Comparison of ENCODE assay signal across 29 cellular contexts in the genomic region with DNA sequence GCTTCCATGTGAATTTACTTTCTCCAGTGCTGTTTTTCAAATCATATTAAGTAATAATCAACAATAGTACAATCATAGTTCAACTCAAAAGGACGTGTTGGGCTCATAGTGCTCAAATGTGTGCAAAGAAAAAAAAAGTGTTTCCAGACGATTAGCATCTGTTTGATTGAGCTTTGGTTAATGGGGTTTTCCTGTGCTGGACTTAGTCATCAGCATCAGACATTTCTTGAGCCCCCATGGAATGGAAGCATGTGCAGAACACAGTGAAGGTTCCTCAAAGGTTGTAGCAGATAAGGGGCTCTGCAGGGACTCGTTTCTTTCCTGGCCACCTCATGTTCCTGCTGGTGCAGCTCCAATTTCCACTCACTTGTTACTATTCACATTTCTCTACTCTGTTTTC.
"Had no signal": no experiment of that assay in that cellular context is flagged by ENCODE, and none has a peak within 500 bp of the region (broad histone marks: within the 10 kb centered on the region; RNA-seq: fewer than 3 reads in every experiment).

No MANE protein-coding gene starts in this region.

- FAIRE-seq: urothelium cell line had no signal

- H3K36me3 ChIP-seq: suprapubic skin, thoracic aorta, thyroid gland, tibial artery, tibial nerve, transverse colon, upper lobe of left lung, upper lobe of right lung, uterus, vagina had no signal

- H3K4me3 ChIP-seq: stomach, suprapubic skin, testis, thoracic aorta, thyroid gland, tibial artery, tibial nerve, transverse colon, upper lobe of left lung, upper lobe of right lung, uterus, vagina had no signal

- H3K27ac ChIP-seq: stomach, suprapubic skin, testis, thoracic aorta, thyroid gland, tibial artery, tibial nerve, transverse colon, upper lobe of left lung, upper lobe of right lung, uterus, vagina had no signal

- H3K9me3 ChIP-seq: stomach, testis, thoracic aorta, thyroid gland, tibial artery, transverse colon, upper lobe of left lung, upper lobe of right lung, uterus, vagina had no signal

- H3K4me1 ChIP-seq: stomach, suprapubic skin, testis, thyroid gland, tibial artery, tibial nerve, transverse colon, upper lobe of left lung, upper lobe of right lung, uterus, vagina had no signal

- DNase-seq: stimulated activated CD4-positive, alpha-beta T cell treated with anti-CD3 and anti-CD28 coated beads, Interleukin-2, amount 100 ng/mL, for 48 hours; stimulated activated CD4-positive, alpha-beta T cell treated with anti-CD3 and anti-CD28 coated beads, Interleukin-4, amount 100 ng/mL, for 1 hour; stimulated activated CD4-positive, alpha-beta T cell treated with anti-CD3 and anti-CD28 coated beads, Interleukin-4, amount 100 ng/mL, for 24 hours; stimulated activated CD4-positive, alpha-beta T cell treated with anti-CD3 and anti-CD28 coated beads, Interleukin-4, amount 100 ng/mL, for 4 hours; stimulated activated CD8-positive, alpha-beta memory T cell treated with anti-CD3 and anti-CD28 coated beads, Interleukin-4, amount 100 ng/mL, for 48 hours; stimulated activated naive B cell treated with anti-CD40 and anti-IgM and Interleukin-4, amounts not matched to agents 10 μg/mL and 1 μg/mL and 100 μg/mL, for 72 hours; stimulated activated naive CD4-positive, alpha-beta T cell; stimulated activated naive CD4-positive, alpha-beta T cell treated with Interleukin-2 at 50 U/mL for 16 hours; stimulated activated naive CD8-positive, alpha-beta T cell treated with anti-CD3 and anti-CD28 coated beads, Interleukin-15, amount 100 ng/mL, for 72 hours; stimulated activated naive CD8-positive, alpha-beta T cell treated with anti-CD3 and anti-CD28 coated beads, Interleukin-15, Interleukin-2, amounts not matched to agents 100 U/mL and 50 U/mL, for 24 hours; stomach; substantia nigra; testis; thyroid gland; tibial artery; transverse colon; trophoblast cell; upper lobe of left lung; upper lobe of right lung; uterus had no signal

- H3K27me3 ChIP-seq: stomach, suprapubic skin, testis, thyroid gland, tibial artery, tibial nerve, transverse colon, upper lobe of left lung, upper lobe of right lung, uterus, vagina had no signal

- H3K4me3 Mint-ChIP-seq: stimulated activated effector memory CD8-positive, alpha-beta T cell treated with anti-CD3 and anti-CD28 coated beads, Interleukin-12 subunit alpha, Interleukin-12 subunit beta, amount 100 ng/mL, for 72 hours; stimulated activated memory B cell treated with anti-CD40 and anti-IgM and Interleukin-4, amounts not matched to agents 10 μg/mL and 1 μg/mL and 100 μg/mL, for 72 hours; stimulated activated naive B cell treated with anti-CD40 and anti-IgM and Interleukin-4, amounts not matched to agents 10 μg/mL and 1 μg/mL and 100 μg/mL, for 72 hours; stimulated activated naive CD8-positive, alpha-beta T cell treated with anti-CD3 and anti-CD28 coated beads, Interleukin-15, amount 100 ng/mL, for 72 hours; stimulated activated naive CD8-positive, alpha-beta T cell treated with anti-CD3 and anti-CD28 coated beads, Interleukin-15, Interleukin-2, amounts not matched to agents 100 ng/mL and 50 ng/mL, for 24 hours; type B pancreatic cell had no signal

- H3K36me3 Mint-ChIP-seq: stimulated activated effector memory CD8-positive, alpha-beta T cell treated with anti-CD3 and anti-CD28 coated beads, Interleukin-12 subunit alpha, Interleukin-12 subunit beta, amount 100 ng/mL, for 72 hours; stimulated activated memory B cell treated with anti-CD40 and anti-IgM and Interleukin-4, amounts not matched to agents 10 μg/mL and 1 μg/mL and 100 μg/mL, for 72 hours; stimulated activated naive B cell treated with anti-CD40 and anti-IgM and Interleukin-4, amounts not matched to agents 10 μg/mL and 1 μg/mL and 100 μg/mL, for 72 hours; type B pancreatic cell had no signal

- H3K9me3 Mint-ChIP-seq: stimulated activated effector memory CD8-positive, alpha-beta T cell treated with anti-CD3 and anti-CD28 coated beads, Interleukin-12 subunit alpha, Interleukin-12 subunit beta, amount 100 ng/mL, for 72 hours; stimulated activated naive CD8-positive, alpha-beta T cell treated with anti-CD3 and anti-CD28 coated beads, Interleukin-15, Interleukin-2, amounts not matched to agents 100 ng/mL and 50 ng/mL, for 24 hours; type B pancreatic cell had no signal

- H3K4me1 Mint-ChIP-seq: stimulated activated effector memory CD8-positive, alpha-beta T cell treated with anti-CD3 and anti-CD28 coated beads, Interleukin-12 subunit alpha, Interleukin-12 subunit beta, amount 100 ng/mL, for 72 hours; stimulated activated memory B cell treated with anti-CD40 and anti-IgM and Interleukin-4, amounts not matched to agents 10 μg/mL and 1 μg/mL and 100 μg/mL, for 72 hours; stimulated activated naive B cell treated with anti-CD40 and anti-IgM and Interleukin-4, amounts not matched to agents 10 μg/mL and 1 μg/mL and 100 μg/mL, for 72 hours; stimulated activated naive CD8-positive, alpha-beta T cell treated with anti-CD3 and anti-CD28 coated beads, Interleukin-15, amount 100 ng/mL, for 72 hours had no signal

- ATAC-seq: stimulated activated effector memory CD8-positive, alpha-beta T cell treated with anti-CD3 and anti-CD28 coated beads, Interleukin-12 subunit alpha, Interleukin-12 subunit beta, amount 100 ng/mL, for 72 hours; stimulated activated memory B cell treated with anti-CD40 and anti-IgM and Interleukin-4, amounts not matched to agents 10 μg/mL and 1 μg/mL and 100 μg/mL, for 72 hours; stimulated activated naive B cell treated with anti-CD40 and anti-IgM and Interleukin-4, amounts not matched to agents 10 μg/mL and 1 μg/mL and 100 μg/mL, for 72 hours; stimulated activated naive CD8-positive, alpha-beta T cell treated with anti-CD3 and anti-CD28 coated beads, Interleukin-15, amount 100 ng/mL, for 72 hours; stimulated activated naive CD8-positive, alpha-beta T cell treated with anti-CD3 and anti-CD28 coated beads, Interleukin-15, Interleukin-2, amounts not matched to agents 100 U/mL and 50 U/mL, for 24 hours; upper lobe of right lung had no signal

- H3K27me3 Mint-ChIP-seq: stimulated activated memory B cell treated with anti-CD40 and anti-IgM and Interleukin-4, amounts not matched to agents 10 μg/mL and 1 μg/mL and 100 μg/mL, for 72 hours; stimulated activated naive B cell treated with anti-CD40 and anti-IgM and Interleukin-4, amounts not matched to agents 10 μg/mL and 1 μg/mL and 100 μg/mL, for 72 hours; stimulated activated naive CD8-positive, alpha-beta T cell treated with anti-CD3 and anti-CD28 coated beads, Interleukin-15, Interleukin-2, amounts not matched to agents 100 ng/mL and 50 ng/mL, for 24 hours had no signal

- H3K27ac Mint-ChIP-seq: stimulated activated effector memory CD8-positive, alpha-beta T cell treated with anti-CD3 and anti-CD28 coated beads, Interleukin-12 subunit alpha, Interleukin-12 subunit beta, amount 100 ng/mL, for 72 hours; stimulated activated memory B cell treated with anti-CD40 and anti-IgM and Interleukin-4, amounts not matched to agents 10 μg/mL and 1 μg/mL and 100 μg/mL, for 72 hours; stimulated activated naive B cell treated with anti-CD40 and anti-IgM and Interleukin-4, amounts not matched to agents 10 μg/mL and 1 μg/mL and 100 μg/mL, for 72 hours; stimulated activated naive CD8-positive, alpha-beta T cell treated with anti-CD3 and anti-CD28 coated beads, Interleukin-15, amount 100 ng/mL, for 72 hours; stimulated activated naive CD8-positive, alpha-beta T cell treated with anti-CD3 and anti-CD28 coated beads, Interleukin-15, Interleukin-2, amounts not matched to agents 100 ng/mL and 50 ng/mL, for 24 hours; type B pancreatic cell had no signal
